In the genomic region with DNA sequence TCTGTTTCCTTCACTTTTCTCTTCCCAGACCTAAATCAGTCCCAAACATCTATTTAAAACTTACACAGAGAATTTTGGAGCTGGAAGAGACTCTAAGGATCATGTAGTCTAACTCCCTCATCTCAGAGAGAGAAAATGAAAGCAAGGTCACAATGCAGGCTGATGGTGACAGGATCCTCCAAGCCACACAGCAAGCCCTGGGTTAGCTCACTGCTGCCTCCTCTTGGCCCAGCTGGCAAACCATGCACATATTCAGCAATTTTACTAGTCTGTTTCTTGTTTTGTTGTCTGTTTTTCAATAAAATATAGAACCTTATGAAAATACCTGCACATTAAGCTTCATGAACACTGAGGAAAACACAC, we compare ENCODE assay signal across 8 cellular contexts. TPM values are rescaled to one million over a fixed set of nuclear protein-coding genes. Genes with fewer than 3 reads are reported as not detected.
DNase-seq lines count a peak whose midpoint lies in the region; ATAC-seq and TF ChIP-seq lines count a peak whose summit lies in the region.

No MANE protein-coding gene starts in this region.

- no peaks in the 10 kb centered on the region for H3K9me3 Mint-ChIP-seq in T-cell
- peaks cover 2% of the 10 kb centered on the region for H3K9me3 Mint-ChIP-seq in activated naive CD8-positive, alpha-beta T cell treated with anti-CD3 and anti-CD28 coated beads, Interleukin-2, amount 10 ng/mL, durations not matched to agents 7 days and 5 days
- peaks cover 2% of the 10 kb centered on the region for H3K9me3 Mint-ChIP-seq in stimulated activated memory B cell treated with anti-CD40 and anti-IgM and Interleukin-4, amounts not matched to agents 10 μg/mL and 1 μg/mL and 100 μg/mL, for 72 hours

- CTCF ChIA-PET in AG04450 (lab: Charles Lee): interaction anchor here (1.0 to 1.4 kb wide), 3 partner anchors 9 to 41 kb away, joined by 3 to 6 read pairs (median 3); no protein-coding TSS in a partner anchor
- CTCF ChIA-PET in T-cell (lab: Charles Lee): interaction anchor here (0.5 to 5.2 kb wide), 51 partner anchors 9 to 385 kb away, joined by 3 to 101 read pairs (median 5); a partner anchor contains a TSS

- no peak overlapping the region for H3K27ac ChIP-seq in AG04450 (ENCODE audit: low read depth, low read length)
- H3K27ac ChIP-seq in lower lobe of right lung: peak overlapping the region; percentile 7

- peak; percentile 80 for ATAC-seq in GM19023 (IDR thresholded peaks at IDR 0.05; ENCODE audit: unreplicated experiment)
- peak; percentile 85 for ATAC-seq in HG03159 (IDR thresholded peaks at IDR 0.05; ENCODE audit: unreplicated experiment)
- peak; percentile 93 to 96 (median 94) for ATAC-seq in T-cell (replicated peaks in 1 of 4)
- peak; percentile 92 for ATAC-seq in activated naive CD8-positive, alpha-beta T cell treated with anti-CD3 and anti-CD28 coated beads, Interleukin-2, amount 10 ng/mL, durations not matched to agents 7 days and 5 days (ENCODE audit: low read depth)
- ATAC-seq in lower lobe of right lung: peak; percentile 82 to 86
- ATAC-seq in stimulated activated memory B cell treated with anti-CD40 and anti-IgM and Interleukin-4, amounts not matched to agents 10 μg/mL and 1 μg/mL and 100 μg/mL, for 72 hours: peak; percentile 94

- no peaks in the 10 kb centered on the region for H3K36me3 Mint-ChIP-seq in T-cell
- H3K36me3 Mint-ChIP-seq in activated naive CD8-positive, alpha-beta T cell treated with anti-CD3 and anti-CD28 coated beads, Interleukin-2, amount 10 ng/mL, durations not matched to agents 7 days and 5 days: peaks cover 5% of the 10 kb centered on the region
- peaks cover 8% of the 10 kb centered on the region for H3K36me3 Mint-ChIP-seq in stimulated activated memory B cell treated with anti-CD40 and anti-IgM and Interleukin-4, amounts not matched to agents 10 μg/mL and 1 μg/mL and 100 μg/mL, for 72 hours

- H3K27ac Mint-ChIP-seq in T-cell: peak overlapping the region; percentile 96 to 98
- H3K27ac Mint-ChIP-seq in activated naive CD8-positive, alpha-beta T cell treated with anti-CD3 and anti-CD28 coated beads, Interleukin-2, amount 10 ng/mL, durations not matched to agents 7 days and 5 days: peak overlapping the region; percentile 97
- H3K27ac Mint-ChIP-seq in stimulated activated memory B cell treated with anti-CD40 and anti-IgM and Interleukin-4, amounts not matched to agents 10 μg/mL and 1 μg/mL and 100 μg/mL, for 72 hours: peak overlapping the region; percentile 94

- H3K27me3 ChIP-seq in AG04450 (ENCODE audit: control insufficient read depth, insufficient read depth, low read length): peaks cover 3% of the 10 kb centered on the region
- H3K27me3 ChIP-seq in lower lobe of right lung (ENCODE audit: low read depth): no peaks in the 10 kb centered on the region

- H3K36me3 ChIP-seq in lower lobe of right lung: no peaks in the 10 kb centered on the region

- intact Hi-C loops in lower lobe of right lung (cut with DNase I): no loop called here

- no peak for DNase-seq in AG04450 (ENCODE audit: low read depth, low spot score)
- peak; percentile 65 to 89 (median 84) for DNase-seq in T-cell
- DNase-seq in activated naive CD8-positive, alpha-beta T cell treated with anti-CD3 and anti-CD28 coated beads, Interleukin-2, amount 10 ng/mL, durations not matched to agents 7 days and 5 days: peak; percentile 82
- DNase-seq in lower lobe of right lung: peak; percentile 64
- no peak for DNase-seq in COR-L47 (lab: John Stamatoyannopoulos, UW)

- peak overlapping the region; percentile 74 to 83 (median 75) for H3K4me3 Mint-ChIP-seq in T-cell
- peak overlapping the region; percentile 83 for H3K4me3 Mint-ChIP-seq in activated naive CD8-positive, alpha-beta T cell treated with anti-CD3 and anti-CD28 coated beads, Interleukin-2, amount 10 ng/mL, durations not matched to agents 7 days and 5 days
- peak overlapping the region; percentile 86 for H3K4me3 Mint-ChIP-seq in stimulated activated memory B cell treated with anti-CD40 and anti-IgM and Interleukin-4, amounts not matched to agents 10 μg/mL and 1 μg/mL and 100 μg/mL, for 72 hours

- H3K4me3 ChIP-seq in AG04450 (ENCODE audit: low read depth, low read length) (no peak overlapping the region), lower lobe of right lung (no peak overlapping the region)

- TF ChIP-seq CTCF in AG04450 (IDR thresholded peaks at IDR 0.05; ENCODE audit: low read depth, low read length) (peak; percentile 20; the same call in 1 of the 2 replicates), lower lobe of right lung (IDR thresholded peaks at IDR 0.05) (peak; percentile 50)

- H3K4me1 ChIP-seq in lower lobe of right lung: no peaks in the 10 kb centered on the region

- no peaks in the 10 kb centered on the region for H3K27me3 Mint-ChIP-seq in T-cell
- no peaks in the 10 kb centered on the region for H3K27me3 Mint-ChIP-seq in activated naive CD8-positive, alpha-beta T cell treated with anti-CD3 and anti-CD28 coated beads, Interleukin-2, amount 10 ng/mL, durations not matched to agents 7 days and 5 days
- H3K27me3 Mint-ChIP-seq in stimulated activated memory B cell treated with anti-CD40 and anti-IgM and Interleukin-4, amounts not matched to agents 10 μg/mL and 1 μg/mL and 100 μg/mL, for 72 hours: no peaks in the 10 kb centered on the region

- POLR2A ChIA-PET in AG04450 (lab: Yijun Ruan, JAX) (no interaction called here), T-cell (lab: Charles Lee) (interaction anchor here (0.6 to 1.5 kb wide), 5 partner anchors 84 to 464 kb away, joined by 3 to 7 read pairs (median 3); no protein-coding TSS in a partner anchor)
- POLR2A ChIA-PET in activated naive CD8-positive, alpha-beta T cell treated with anti-CD3 and anti-CD28 coated beads, Interleukin-2, amount 10 ng/mL, durations not matched to agents 7 days and 5 days (lab: Charles Lee): interaction anchor here (0.6 to 5.4 kb wide), 17 partner anchors 12 to 447 kb away, joined by 3 to 39 read pairs (median 4); a partner anchor contains a TSS

- H3K9me3 ChIP-seq in AG04450 (ENCODE audit: control insufficient read depth, insufficient read depth, low read length) (no peaks in the 10 kb centered on the region), lower lobe of right lung (no peaks in the 10 kb centered on the region)

- H3K4me1 Mint-ChIP-seq in T-cell: peaks cover 21% of the 10 kb centered on the region in 3 donors
- H3K4me1 Mint-ChIP-seq in activated naive CD8-positive, alpha-beta T cell treated with anti-CD3 and anti-CD28 coated beads, Interleukin-2, amount 10 ng/mL, durations not matched to agents 7 days and 5 days: peaks cover 38% of the 10 kb centered on the region
- H3K4me1 Mint-ChIP-seq in stimulated activated memory B cell treated with anti-CD40 and anti-IgM and Interleukin-4, amounts not matched to agents 10 μg/mL and 1 μg/mL and 100 μg/mL, for 72 hours: peaks cover 39% of the 10 kb centered on the region

RNA-seq across cellular contexts. Expression of a gene that starts 27.7 kb away (rescaled TPM):
- not detected in 2 replicates for polyA plus RNA-seq in AG04450 (2011; rRNA removed)
- not detected in 2 replicates for polyA minus RNA-seq in AG04450 (2011; rRNA and poly(A)+ RNA removed)
- 100 to 1,000 TPM in 3 of 5 donors, 10 to 100 TPM in 2; 95.4 to 127 (median 101) TPM for total RNA-seq in T-cell
- total RNA-seq in activated naive CD8-positive, alpha-beta T cell treated with anti-CD3 and anti-CD28 coated beads, Interleukin-2, amount 10 ng/mL, durations not matched to agents 7 days and 5 days: 10 to 100 TPM; 70.9 to 73.6 TPM
- total RNA-seq in lower lobe of right lung: 1.8 TPM

RNA-seq across cellular contexts. Expression of a gene that starts 29.2 kb away (rescaled TPM):
- polyA plus RNA-seq in AG04450 (2011; rRNA removed): not detected in 2 replicates
- polyA minus RNA-seq in AG04450 (2011; rRNA and poly(A)+ RNA removed): not detected in 2 replicates
- total RNA-seq in T-cell: 10 to 100 TPM in 4 of 5 donors, 1 to 10 TPM in 1; 9.5 to 32.0 (median 25.5) TPM
- total RNA-seq in activated naive CD8-positive, alpha-beta T cell treated with anti-CD3 and anti-CD28 coated beads, Interleukin-2, amount 10 ng/mL, durations not matched to agents 7 days and 5 days: 100 to 1,000 TPM; 124 to 137 TPM
- 7.9 TPM for total RNA-seq in lower lobe of right lung

RNA-seq across cellular contexts. Expression of a gene that starts 56.7 kb away (rescaled TPM):
- polyA plus RNA-seq in AG04450 (2011; rRNA removed): not detected in 2 replicates
- polyA minus RNA-seq in AG04450 (2011; rRNA and poly(A)+ RNA removed): not detected in 2 replicates
- total RNA-seq in T-cell: 100 to 1,000 TPM; 249 to 393 (median 273) TPM
- total RNA-seq in activated naive CD8-positive, alpha-beta T cell treated with anti-CD3 and anti-CD28 coated beads, Interleukin-2, amount 10 ng/mL, durations not matched to agents 7 days and 5 days: 100 to 1,000 TPM; 379 to 386 TPM
- 26.3 TPM for total RNA-seq in lower lobe of right lung

Comparison
In these comparisons a context has a peak if more than half of its experiments do, and no peak if none do; other contexts are left out.
1. DNase-seq: peak in T-cell (34 of 34), activated naive CD8-positive, alpha-beta T cell treated with anti-CD3 and anti-CD28 coated beads, Interleukin-2, amount 10 ng/mL, durations not matched to agents 7 days and 5 days (single experiment) and lower lobe of right lung (single experiment); none in AG04450 (single experiment) and COR-L47 (single experiment).
2. RNA of a gene that starts 27.7 kb away (total RNA-seq): 95.4 to 127 TPM in T-cell and 70.9 to 73.6 TPM in activated naive CD8-positive, alpha-beta T cell treated with anti-CD3 and anti-CD28 coated beads, Interleukin-2, amount 10 ng/mL, durations not matched to agents 7 days and 5 days; 1.8 TPM in lower lobe of right lung (single experiment); every median in the first group is over 10 times any median in the second.
3. Peak in every context shown above with its lines, with median percentiles within 50 percentile points of each other: ATAC-seq, H3K27ac Mint-ChIP-seq and H3K4me3 Mint-ChIP-seq.